Comparison of ENCODE assay signal across 8 cellular contexts in genomic region chr6:31114970-31115849, GRCh38. TPM values are rescaled to one million over a fixed set of nuclear protein-coding genes. Genes with fewer than 3 reads are reported as not detected.
A peak's percentile ranks its signal among the peaks of the same experiment; 100 is the strongest.
DNase-seq lines count a peak whose midpoint lies in the region; ATAC-seq and TF ChIP-seq lines count a peak whose summit lies in the region.

No MANE protein-coding gene starts in this region.

- no peaks in the 10 kb centered on the region for H3K9me3 ChIP-seq in HEK293 (ENCODE audit: control insufficient read depth, insufficient read depth, low read depth, low read length)
- H3K9me3 ChIP-seq in suprapubic skin = no peaks in the 10 kb centered on the region

- ATAC-seq in HG03095 (IDR thresholded peaks at IDR 0.05; ENCODE audit: unreplicated experiment) (no peak), HG02588 (IDR thresholded peaks at IDR 0.05; ENCODE audit: unreplicated experiment) (no peak), GM21576 (IDR thresholded peaks at IDR 0.05; ENCODE audit: unreplicated experiment) (no peak)

- in situ Hi-C loops in astrocyte of the cerebellum (cut with HindIII; ENCODE audit: low sequenced_read_pairs) = loop anchor here (5.0 kb wide), 1 partner anchor 32 kb away; no protein-coding TSS in a partner anchor

- POLR2A ChIA-PET in HEK293 (lab: Yijun Ruan, JAX) = interaction anchor here (0.6 to 2.2 kb wide), 3 partner anchors 32 to 499 kb away, joined by 3 to 7 read pairs (median 5); no protein-coding TSS in a partner anchor

- no peaks in the 10 kb centered on the region for H3K36me3 ChIP-seq in HEK293 (ENCODE audit: control insufficient read depth in 2 of 2, insufficient read depth in 1 of 2, low read length in 2 of 2)
- H3K36me3 ChIP-seq in suprapubic skin = no peaks in the 10 kb centered on the region

- no peaks in the 10 kb centered on the region for H3K27me3 ChIP-seq in suprapubic skin

- CTCF ChIA-PET in HEK293 (lab: Yijun Ruan, JAX) = interaction anchor here (0.5 to 8.3 kb wide), 16 partner anchors 12 to 315 kb away, joined by 3 to 60 read pairs (median 4); no protein-coding TSS in a partner anchor

- H3K27ac ChIP-seq in HEK293 (ENCODE audit: extremely low read depth, low read depth, low read length) = no peak overlapping the region
- H3K27ac ChIP-seq in suprapubic skin = peak overlapping the region; percentile 87

- TF ChIP-seq EP300 in suprapubic skin (IDR thresholded peaks at IDR 0.05) = no peak

- TF ChIP-seq CTCF in HEK293 (tag by site-specific recombination; IDR thresholded peaks at IDR 0.05) (peak; percentile 42; the same call in 1 of the 2 replicates), astrocyte of the cerebellum (IDR thresholded peaks at IDR 0.05; ENCODE audit: low read depth, low read length, missing control alignments) (peak; percentile 54), suprapubic skin (IDR thresholded peaks at IDR 0.05) (no peak)

- WGBS in suprapubic skin = 42% methylated on average over 9 of the region's 9 CpGs

- H3K4me1 ChIP-seq in HEK293 (ENCODE audit: control insufficient read depth, insufficient read depth, low read length) (peaks cover 7% of the 10 kb centered on the region), suprapubic skin (peaks cover 53% of the 10 kb centered on the region)

- DNase-seq in astrocyte of the cerebellum (ENCODE audit: low read depth) (peak; percentile 35), iris pigment epithelial cell (ENCODE audit: low read depth) (peak; percentile 44), suprapubic skin (ENCODE audit: low spot score in 2 of 2) (no peak), HK-2 (ENCODE audit: unreplicated experiment) (no peak)

- H3K4me3 ChIP-seq in HEK293 (ENCODE audit: low read depth, low read length) (no peak overlapping the region), astrocyte of the cerebellum (ENCODE audit: low read depth, low read length) (peak overlapping the region; percentile 19), suprapubic skin (peak overlapping the region; percentile 35)

- TF ChIP-seq POLR2A in suprapubic skin (IDR thresholded peaks at IDR 0.05) = no peak

TF ChIP-seq in HEK293, 187 proteins besides CTCF, POLR2A, EP300 and RAD21:
- 0 out of 2 replicates have a peak, but pooled peaks have one; percentile 23 for TF ChIP-seq ZNF394 (tag by site-specific recombination; IDR thresholded peaks at IDR 0.05; ENCODE audit: borderline replicate concordance)
- no peak for TF ChIP-seq ZNF585B (tag by site-specific recombination; IDR thresholded peaks at IDR 0.05)
- no peak for TF ChIP-seq BCL6B (tag by site-specific recombination; IDR thresholded peaks at IDR 0.05)
- peak; percentile 91 for TF ChIP-seq KLF1 (tag by site-specific recombination; IDR thresholded peaks at IDR 0.05)

RNA-seq across cellular contexts. Expression of gene PSORS1C1, which starts 0.6 kb away (rescaled TPM):
- 10 to 100 TPM in 1 of 4 donors, 1 to 10 TPM in 3; 4.1 to 15.8 (median 5.5) TPM for total RNA-seq in suprapubic skin

RNA-seq across cellular contexts. Expression of gene C6orf15, which starts 2.8 kb away (rescaled TPM):
- 10 to 100 TPM in 2 of 4 donors, 1 to 10 TPM in 2; 5.5 to 20.7 (median 8.8) TPM for total RNA-seq in suprapubic skin

RNA-seq across cellular contexts. Expression of gene CDSN, which starts 5.0 kb away (rescaled TPM):
- total RNA-seq in suprapubic skin = 100 to 1,000 TPM in 3 of 4 donors, 10 to 100 TPM in 1; 16.3 to 598 (median 403) TPM

RNA-seq across cellular contexts. Expression of gene PSORS1C2, which starts 23.7 kb away (rescaled TPM):
- 10 to 100 TPM in 3 of 4 donors, 1 to 10 TPM in 1; 5.9 to 63.0 (median 27.8) TPM for total RNA-seq in suprapubic skin

RNA-seq across cellular contexts. Expression of gene CCHCR1, which starts 42.4 kb away (rescaled TPM):
- total RNA-seq in suprapubic skin = 10 to 100 TPM; 10.7 to 33.4 (median 16.5) TPM

Comparison
In these comparisons a context has a peak if more than half of its experiments do, and no peak if none do; other contexts are left out.
1. CTCF ChIP-seq: peak in HEK293 (single experiment) and astrocyte of the cerebellum (single experiment); none in suprapubic skin (0 of 2).
2. DNase-seq: peak in astrocyte of the cerebellum (single experiment) and iris pigment epithelial cell (single experiment); none in suprapubic skin (0 of 2) and HK-2 (single experiment).